In the genomic region with DNA sequence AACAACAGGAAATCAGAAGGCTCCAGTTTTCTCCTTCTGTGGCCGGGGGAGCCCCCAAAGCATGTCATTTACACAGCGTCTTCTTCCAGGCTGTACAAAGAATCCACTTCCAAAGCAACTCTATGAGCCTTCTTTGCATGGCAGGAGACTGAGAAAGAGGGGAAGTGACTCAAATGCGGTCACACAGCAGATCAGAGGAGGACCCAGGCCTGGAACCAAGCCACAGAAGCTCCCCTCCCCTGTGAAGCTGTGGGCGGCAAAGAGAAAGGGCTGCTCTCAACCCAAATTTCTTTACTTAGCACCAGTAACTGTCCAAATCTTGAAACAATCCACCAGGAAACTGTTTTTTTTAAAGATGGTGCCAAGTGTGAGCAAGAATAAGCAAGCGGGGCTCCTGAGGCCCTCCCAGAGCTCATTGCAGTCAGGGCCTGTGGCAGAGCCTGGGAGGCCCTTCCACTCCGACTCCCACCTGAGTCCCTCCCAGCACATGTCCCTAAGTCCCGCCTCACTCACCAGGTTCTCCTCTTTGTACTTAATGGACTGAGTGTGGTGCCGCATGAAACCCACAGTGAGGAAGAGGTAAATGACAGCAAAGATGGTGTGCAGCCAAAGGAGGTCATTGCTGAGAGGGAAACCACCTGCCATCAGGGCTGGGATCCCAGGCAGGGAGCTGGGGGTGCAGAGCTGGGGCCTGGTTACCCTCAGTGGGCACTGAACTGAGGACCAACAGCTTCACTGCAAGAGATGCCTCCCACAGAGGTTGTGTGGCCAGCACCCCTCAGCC, we compare ENCODE assay signal across 9 cellular contexts. TPM values are rescaled to one million over a fixed set of nuclear protein-coding genes. Genes with fewer than 3 reads are reported as not detected.
DNase-seq lines count a peak whose midpoint lies in the region; ATAC-seq lines count a peak whose summit lies in the region.
"Had no signal": no experiment of that assay in that cellular context is flagged by ENCODE, and none has a peak within 500 bp of the region (broad histone marks: within the 10 kb centered on the region; RNA-seq: fewer than 3 reads in every experiment).

No MANE protein-coding gene starts in this region.

- H3K36me3 Mint-ChIP-seq in activated CD8-positive, alpha-beta T cell treated with anti-CD3 and anti-CD28 coated beads, Interleukin-2, amount 10 ng/mL, durations not matched to agents 7 days and 5 days (ENCODE audit: low read depth): peaks cover 78% of the 10 kb centered on the region
- peaks cover 99% of the 10 kb centered on the region for H3K36me3 Mint-ChIP-seq in stimulated activated effector memory CD8-positive, alpha-beta T cell treated with anti-CD3 and anti-CD28 coated beads, Interleukin-12 subunit alpha, Interleukin-12 subunit beta, amount 100 ng/mL, for 72 hours

- DNase-seq in GF-D8 (lab: John Stamatoyannopoulos, UW) (peak; percentile 56), KG1 (lab: John Stamatoyannopoulos, UW) (peak; percentile 24), glomerular visceral epithelial cell (ENCODE audit: extremely low spot score) (peak; percentile 73), LoVo (ENCODE audit: low spot score) (no peak)
- DNase-seq in activated CD8-positive, alpha-beta T cell treated with anti-CD3 and anti-CD28 coated beads, Interleukin-2, amount 10 ng/mL, durations not matched to agents 7 days and 5 days: peak; percentile 78
- no peak for DNase-seq in stimulated activated effector memory CD8-positive, alpha-beta T cell treated with anti-CD3 and anti-CD28 coated beads, Interleukin-12 subunit alpha, Interleukin-12 subunit beta, amount 100 ng/mL, for 72 hours (ENCODE audit: low spot score in 2 of 2)

- CTCF ChIA-PET in activated CD8-positive, alpha-beta T cell treated with anti-CD3 and anti-CD28 coated beads, Interleukin-2, amount 10 ng/mL, durations not matched to agents 7 days and 5 days (lab: Charles Lee): interaction anchor here (1.0 to 2.4 kb wide), 3 partner anchors 15 to 44 kb away, joined by 4 to 9 read pairs (median 7); partner anchors contain the start of gene TMEM63A

- peaks cover 45% of the 10 kb centered on the region for H3K4me1 Mint-ChIP-seq in activated CD8-positive, alpha-beta T cell treated with anti-CD3 and anti-CD28 coated beads, Interleukin-2, amount 10 ng/mL, durations not matched to agents 7 days and 5 days (ENCODE audit: low read depth)
- H3K4me1 Mint-ChIP-seq in stimulated activated effector memory CD8-positive, alpha-beta T cell treated with anti-CD3 and anti-CD28 coated beads, Interleukin-12 subunit alpha, Interleukin-12 subunit beta, amount 100 ng/mL, for 72 hours: peaks cover 30% of the 10 kb centered on the region

- POLR2A ChIA-PET in activated CD8-positive, alpha-beta T cell treated with anti-CD3 and anti-CD28 coated beads, Interleukin-2, amount 10 ng/mL, durations not matched to agents 7 days and 5 days (lab: Charles Lee): interaction anchor here (1.2 to 1.5 kb wide), 4 partner anchors 14 to 89 kb away, joined by 3 to 5 read pairs (median 4); partner anchors contain the start of genes SRP9 and TMEM63A

- peak; percentile 93 for ATAC-seq in activated CD8-positive, alpha-beta T cell treated with anti-CD3 and anti-CD28 coated beads, Interleukin-2, amount 10 ng/mL, durations not matched to agents 7 days and 5 days
- ATAC-seq in stimulated activated effector memory CD8-positive, alpha-beta T cell treated with anti-CD3 and anti-CD28 coated beads, Interleukin-12 subunit alpha, Interleukin-12 subunit beta, amount 100 ng/mL, for 72 hours: peak; percentile 95
- no peak for ATAC-seq in GM21526 (IDR thresholded peaks at IDR 0.05; ENCODE audit: low FRiP score, unreplicated experiment)
- no peak for ATAC-seq in HG03097 (IDR thresholded peaks at IDR 0.05; ENCODE audit: low FRiP score, unreplicated experiment)

- no peaks in the 10 kb centered on the region for H3K27me3 Mint-ChIP-seq in activated CD8-positive, alpha-beta T cell treated with anti-CD3 and anti-CD28 coated beads, Interleukin-2, amount 10 ng/mL, durations not matched to agents 7 days and 5 days (ENCODE audit: low read depth)

- peak overlapping the region; percentile 76 for H3K27ac Mint-ChIP-seq in activated CD8-positive, alpha-beta T cell treated with anti-CD3 and anti-CD28 coated beads, Interleukin-2, amount 10 ng/mL, durations not matched to agents 7 days and 5 days
- H3K27ac Mint-ChIP-seq in stimulated activated effector memory CD8-positive, alpha-beta T cell treated with anti-CD3 and anti-CD28 coated beads, Interleukin-12 subunit alpha, Interleukin-12 subunit beta, amount 100 ng/mL, for 72 hours: peak overlapping the region; percentile 77

- peak overlapping the region; percentile 38 for H3K4me3 Mint-ChIP-seq in activated CD8-positive, alpha-beta T cell treated with anti-CD3 and anti-CD28 coated beads, Interleukin-2, amount 10 ng/mL, durations not matched to agents 7 days and 5 days
- peak overlapping the region; percentile 53 for H3K4me3 Mint-ChIP-seq in stimulated activated effector memory CD8-positive, alpha-beta T cell treated with anti-CD3 and anti-CD28 coated beads, Interleukin-12 subunit alpha, Interleukin-12 subunit beta, amount 100 ng/mL, for 72 hours

- H3K9me3 Mint-ChIP-seq in activated CD8-positive, alpha-beta T cell treated with anti-CD3 and anti-CD28 coated beads, Interleukin-2, amount 10 ng/mL, durations not matched to agents 7 days and 5 days (ENCODE audit: insufficient read depth): no peaks in the 10 kb centered on the region
- no peaks in the 10 kb centered on the region for H3K9me3 Mint-ChIP-seq in stimulated activated effector memory CD8-positive, alpha-beta T cell treated with anti-CD3 and anti-CD28 coated beads, Interleukin-12 subunit alpha, Interleukin-12 subunit beta, amount 100 ng/mL, for 72 hours

RNA-seq across cellular contexts. Expression of gene TMEM63A, which starts 15.9 kb away (rescaled TPM):
- 10 to 100 TPM; 83.5 to 85.8 TPM for total RNA-seq in activated CD8-positive, alpha-beta T cell treated with anti-CD3 and anti-CD28 coated beads, Interleukin-2, amount 10 ng/mL, durations not matched to agents 7 days and 5 days

RNA-seq across cellular contexts. Expression of gene LEFTY1, which starts 22.7 kb away (rescaled TPM):
- total RNA-seq in activated CD8-positive, alpha-beta T cell treated with anti-CD3 and anti-CD28 coated beads, Interleukin-2, amount 10 ng/mL, durations not matched to agents 7 days and 5 days: not detected
- total RNA-seq: glomerular endothelial cell had no signal

RNA-seq across cellular contexts. Expression of gene EPHX1, which starts 56.3 kb away (rescaled TPM):
- total RNA-seq in activated CD8-positive, alpha-beta T cell treated with anti-CD3 and anti-CD28 coated beads, Interleukin-2, amount 10 ng/mL, durations not matched to agents 7 days and 5 days: 1 to 10 TPM; 1.5 to 2.0 TPM

RNA-seq across cellular contexts. Expression of gene PYCR2, which starts 57.8 kb away (rescaled TPM):
- 100 to 1,000 TPM; 122 to 126 TPM for total RNA-seq in activated CD8-positive, alpha-beta T cell treated with anti-CD3 and anti-CD28 coated beads, Interleukin-2, amount 10 ng/mL, durations not matched to agents 7 days and 5 days

Comparison
In these comparisons a context has a peak if more than half of its experiments do, and no peak if none do; other contexts are left out.
1. DNase-seq: peak in GF-D8 (single experiment), KG1 (single experiment), activated CD8-positive, alpha-beta T cell treated with anti-CD3 and anti-CD28 coated beads, Interleukin-2, amount 10 ng/mL, durations not matched to agents 7 days and 5 days (single experiment) and glomerular visceral epithelial cell (single experiment); none in stimulated activated effector memory CD8-positive, alpha-beta T cell treated with anti-CD3 and anti-CD28 coated beads, Interleukin-12 subunit alpha, Interleukin-12 subunit beta, amount 100 ng/mL, for 72 hours (0 of 2) and LoVo (single experiment).
2. ATAC-seq: peak in activated CD8-positive, alpha-beta T cell treated with anti-CD3 and anti-CD28 coated beads, Interleukin-2, amount 10 ng/mL, durations not matched to agents 7 days and 5 days (single experiment) and stimulated activated effector memory CD8-positive, alpha-beta T cell treated with anti-CD3 and anti-CD28 coated beads, Interleukin-12 subunit alpha, Interleukin-12 subunit beta, amount 100 ng/mL, for 72 hours (single experiment); none in GM21526 (single experiment) and HG03097 (single experiment).